In genomic region chr6:6699741-6700367, GRCh38 we compare ENCODE assay signal across 7 cellular contexts.
A peak's percentile ranks its signal among the peaks of the same experiment; 100 is the strongest.
DNase-seq lines count a peak whose midpoint lies in the region; ATAC-seq and TF ChIP-seq lines count a peak whose summit lies in the region.

No MANE protein-coding gene starts in this region.

- H3K27ac ChIP-seq in muscle layer of duodenum (ENCODE audit: low read length) = peak overlapping the region; percentile 79

- no peaks in the 10 kb centered on the region for H3K9me3 ChIP-seq in muscle layer of duodenum (ENCODE audit: control insufficient read depth in 1 of 2, low read length in 2 of 2)

- no peak for ATAC-seq in HG03460 (IDR thresholded peaks at IDR 0.05; ENCODE audit: unreplicated experiment)
- ATAC-seq in GM19395 (IDR thresholded peaks at IDR 0.05; ENCODE audit: unreplicated experiment) = no peak
- no peak for ATAC-seq in GM18502 (IDR thresholded peaks at IDR 0.05; ENCODE audit: poor library complexity, unreplicated experiment)

- no peaks in the 10 kb centered on the region for H3K27me3 ChIP-seq in muscle layer of duodenum (ENCODE audit: low read depth, low read length)

- peaks cover 25 to 35% of the 10 kb centered on the region in 2 donors for H3K4me1 ChIP-seq in muscle layer of duodenum (ENCODE audit: control insufficient read depth in 1 of 2, insufficient read depth in 2 of 2, low read length in 2 of 2)

- TF ChIP-seq CTCF in epithelial cell of proximal tubule (conservative IDR thresholded peaks at IDR 0.05; ENCODE audit: low read depth, low read length) = peak; percentile 18

- peak; percentile 94 for DNase-seq in HT-29 (ENCODE audit: low spot score)
- DNase-seq in NCI-H748 (lab: John Stamatoyannopoulos, UW; ENCODE audit: unreplicated experiment) = peak; percentile 99
- DNase-seq in epithelial cell of proximal tubule (ENCODE audit: low read depth) = peak; percentile 92

- no peaks in the 10 kb centered on the region for H3K36me3 ChIP-seq in muscle layer of duodenum (ENCODE audit: control insufficient read depth in 1 of 2, insufficient read depth in 2 of 2, low read length in 2 of 2)

- H3K4me3 ChIP-seq in epithelial cell of proximal tubule (ENCODE audit: low read depth, low read length) (no peak overlapping the region), muscle layer of duodenum (ENCODE audit: low read depth in 1 of 2, low read length in 2 of 2) (peak overlapping the region in 1 of 2 donors; percentile 3)
